In the genomic region with DNA sequence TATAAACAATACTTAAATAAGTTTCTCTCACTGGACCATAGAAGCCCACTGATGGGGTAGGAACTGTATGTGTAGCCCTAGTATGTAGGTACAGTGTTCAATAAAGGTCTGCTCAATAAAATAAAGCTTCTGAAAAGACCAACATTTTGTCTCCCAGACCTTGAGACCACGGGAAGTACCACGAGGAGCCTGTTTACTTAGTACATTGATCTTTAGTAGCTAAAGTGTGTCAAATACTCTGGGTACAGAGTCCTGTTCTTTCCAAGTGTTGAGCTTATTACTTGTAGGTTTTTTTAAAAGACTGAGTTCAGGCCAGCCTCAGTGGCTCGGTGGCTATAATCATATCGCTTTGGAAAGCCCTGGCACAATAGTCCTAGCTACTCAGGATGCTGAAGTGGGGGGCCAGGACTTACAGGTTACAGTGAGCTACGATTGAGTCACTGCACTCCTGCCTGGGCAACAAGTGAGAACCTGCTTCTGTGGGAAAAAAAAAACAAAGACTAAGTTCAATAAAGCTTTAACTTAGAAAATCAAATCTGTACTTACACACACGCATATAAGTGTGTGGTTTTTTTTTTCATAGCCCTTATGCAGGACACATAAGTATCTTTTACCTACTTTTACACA, we compare ENCODE assay signal across 30 cellular contexts.
"Had no signal": no experiment of that assay in that cellular context is flagged by ENCODE, and none has a peak within 500 bp of the region (broad histone marks: within the 10 kb centered on the region; RNA-seq: fewer than 3 reads in every experiment).

No MANE protein-coding gene starts in this region.

- H3K27ac ChIP-seq: cardiac muscle cell, coronary artery, dorsolateral prefrontal cortex, heart right ventricle, left ventricle myocardium inferior, spleen, testis, vagina, WERI-Rb-1 had no signal

- H3K4me3 ChIP-seq: cardiac muscle cell, coronary artery, dorsolateral prefrontal cortex, heart right ventricle, left ventricle myocardium inferior, spleen, testis, vagina had no signal

- DNase-seq: activated CD4-positive, alpha-beta T cell treated with anti-CD3 and anti-CD28 coated beads for 1 hour; activated CD4-positive, alpha-beta T cell treated with anti-CD3 and anti-CD28 coated beads, Interleukin-2, amount 10 ng/mL, durations not matched to agents 7 days and 5 days; activated CD8-positive, alpha-beta T cell treated with anti-CD3 and anti-CD28 coated beads for 36 hours; activated gamma-delta T cell treated with Interleukin-2 at 50 U/mL for 16 hours; activated naive CD4-positive, alpha-beta T cell treated with anti-CD3 and anti-CD28 coated beads, Interleukin-2, amount 50 U/mL, for 16 hours; activated T-cell treated with anti-CD3 and anti-CD28 coated beads, Interleukin-2, amount 50 U/mL, for 4 hours; cerebellar nuclear complex; dorsolateral prefrontal cortex; effector memory CD4-positive, alpha-beta T cell; foreskin fibroblast; heart right ventricle; left ventricle myocardium inferior; midbrain; naive thymus-derived CD8-positive, alpha-beta T cell; nucleus accumbens; right cardiac atrium; spleen; stimulated activated CD4-positive, alpha-beta T cell treated with anti-CD3 and anti-CD28 coated beads, Interleukin-2, amount 100 ng/mL, for 48 hours; stimulated activated naive CD8-positive, alpha-beta T cell treated with anti-CD3 and anti-CD28 coated beads, Interleukin-15, Interleukin-2, amounts not matched to agents 100 U/mL and 50 U/mL, for 24 hours; T-helper 17 cell; T1000; testis; trophoblast cell; WERI-Rb-1 had no signal

- H3K36me3 ChIP-seq: WERI-Rb-1 had no signal

- ATAC-seq: activated CD8-positive, alpha-beta T cell treated with anti-CD3 and anti-CD28 coated beads for 36 hours; activated T-cell treated with anti-CD3 and anti-CD28 coated beads, Interleukin-2, amount 50 U/mL, for 4 hours; activated T-helper 17 cell treated with anti-CD3 and anti-CD28 coated beads, Interleukin-2, amount 50 U/mL, for 72 hours; heart right ventricle; naive thymus-derived CD8-positive, alpha-beta T cell; right cardiac atrium; SK-N-SH treated with all-trans-retinoic acid at 6 μM for 48 hours; stimulated activated naive CD8-positive, alpha-beta T cell treated with anti-CD3 and anti-CD28 coated beads, Interleukin-15, Interleukin-2, amounts not matched to agents 100 U/mL and 50 U/mL, for 24 hours; T-helper 17 cell had no signal

- H3K27ac Mint-ChIP-seq: activated CD4-positive, alpha-beta T cell treated with anti-CD3 and anti-CD28 coated beads, Interleukin-2, amount 10 ng/mL, durations not matched to agents 7 days and 5 days; activated CD8-positive, alpha-beta T cell treated with anti-CD3 and anti-CD28 coated beads for 36 hours; activated T-helper 17 cell treated with anti-CD3 and anti-CD28 coated beads, Interleukin-2, amount 50 U/mL, for 72 hours; T-helper 17 cell had no signal

- H3K4me3 Mint-ChIP-seq: activated CD4-positive, alpha-beta T cell treated with anti-CD3 and anti-CD28 coated beads, Interleukin-2, amount 10 ng/mL, durations not matched to agents 7 days and 5 days; activated CD8-positive, alpha-beta T cell treated with anti-CD3 and anti-CD28 coated beads for 36 hours; activated T-helper 17 cell treated with anti-CD3 and anti-CD28 coated beads, Interleukin-2, amount 50 U/mL, for 72 hours; neural crest cell; T-helper 17 cell had no signal

- H3K27me3 ChIP-seq: cardiac muscle cell, dorsolateral prefrontal cortex, heart right ventricle, spleen, testis, vagina had no signal

- H3K27me3 Mint-ChIP-seq: activated CD4-positive, alpha-beta T cell treated with anti-CD3 and anti-CD28 coated beads, Interleukin-2, amount 10 ng/mL, durations not matched to agents 7 days and 5 days; activated CD8-positive, alpha-beta T cell treated with anti-CD3 and anti-CD28 coated beads for 36 hours; activated T-helper 17 cell treated with anti-CD3 and anti-CD28 coated beads, Interleukin-2, amount 50 U/mL, for 72 hours; naive thymus-derived CD8-positive, alpha-beta T cell; T-helper 17 cell had no signal

- H3K9me3 Mint-ChIP-seq: activated CD4-positive, alpha-beta T cell treated with anti-CD3 and anti-CD28 coated beads, Interleukin-2, amount 10 ng/mL, durations not matched to agents 7 days and 5 days; activated CD8-positive, alpha-beta T cell treated with anti-CD3 and anti-CD28 coated beads for 36 hours; activated T-cell treated with anti-CD3 and anti-CD28 coated beads, Interleukin-2, amount 50 U/mL, for 4 hours; activated T-helper 17 cell treated with anti-CD3 and anti-CD28 coated beads, Interleukin-2, amount 50 U/mL, for 72 hours; naive thymus-derived CD8-positive, alpha-beta T cell had no signal

- H3K9me3 ChIP-seq: heart right ventricle, left ventricle myocardium inferior, spleen, testis, vagina had no signal
